ENCODE assay signal across 8 cellular contexts in genomic region chr1:148975453-148975852, GRCh38.
DNase-seq lines count a peak whose midpoint lies in the region; ATAC-seq, FAIRE-seq and TF ChIP-seq lines count a peak whose summit lies in the region.
"Not testable (repeated sequence)": the region's sequence is repeated elsewhere in the genome, so short reads cannot be mapped to it uniquely, and the experiment has no call there.

No MANE protein-coding gene starts in this region.

- FAIRE-seq in GM12878 (lab: Jason Lieb, UNC) = peak; percentile 80

- not testable (repeated sequence) for H3K9me3 ChIP-seq in CD4-positive, CD25-positive, alpha-beta regulatory T cell (ENCODE audit: control insufficient read depth in 2 of 2, low read length in 2 of 2); GM12878 (replicated peaks; ENCODE audit: control insufficient read depth, insufficient read depth, low read length); smooth muscle cell (replicated peaks; ENCODE audit: low read depth)

- intact Hi-C loops in activated CD4-positive, alpha-beta memory T cell treated with anti-CD3 and anti-CD28 coated beads for 36 hours (cut with micrococcal nuclease); GM12878 (cut with micrococcal nuclease; ENCODE audit: unreplicated experiment): not testable (repeated sequence)

- H3K36me3 Mint-ChIP-seq in CD4-positive, CD25-positive, alpha-beta regulatory T cell = peaks cover 29% of the 10 kb centered on the region
- peaks cover 25% of the 10 kb centered on the region for H3K36me3 Mint-ChIP-seq in activated CD4-positive, alpha-beta memory T cell treated with anti-CD3 and anti-CD28 coated beads for 36 hours

- in situ Hi-C loops in GM12878 (cut with MboI) = not testable (repeated sequence)

- H3K4me1 Mint-ChIP-seq in CD4-positive, CD25-positive, alpha-beta regulatory T cell = peaks cover 5 to 11% (median 9%) of the 10 kb centered on the region in 4 donors
- peaks cover 13% of the 10 kb centered on the region for H3K4me1 Mint-ChIP-seq in activated CD4-positive, alpha-beta memory T cell treated with anti-CD3 and anti-CD28 coated beads for 36 hours (ENCODE audit: low read depth)

- ATAC-seq in CD4-positive, CD25-positive, alpha-beta regulatory T cell (ENCODE audit: low read depth in 2 of 2) = peak; percentile 31 to 38
- peak; percentile 31 for ATAC-seq in GM18873 (IDR thresholded peaks at IDR 0.05; ENCODE audit: low FRiP score, unreplicated experiment)
- peak; percentile 48 for ATAC-seq in HG02981 (IDR thresholded peaks at IDR 0.05; ENCODE audit: unreplicated experiment)
- peak; percentile 88 for ATAC-seq in GM12878

- not testable (repeated sequence) for H3F3A ChIP-seq in smooth muscle cell (ENCODE audit: low read depth)

- peak overlapping the region; percentile 41 for H3K4me3 ChIP-seq in CD4-positive, CD25-positive, alpha-beta regulatory T cell (ENCODE audit: low read depth, low read length)
- H3K4me3 ChIP-seq in GM12878; foreskin fibroblast (ENCODE audit: low read depth in 1 of 2, low read length in 2 of 2); smooth muscle cell: not testable (repeated sequence)

- H3K36me3 ChIP-seq in CD4-positive, CD25-positive, alpha-beta regulatory T cell (ENCODE audit: control insufficient read depth, insufficient read depth, low read length) = peaks cover 30% of the 10 kb centered on the region
- not testable (repeated sequence) for H3K36me3 ChIP-seq in GM12878 (ENCODE audit: control insufficient read depth in 2 of 2, insufficient read depth in 2 of 2, low read length in 1 of 2)
- H3K36me3 ChIP-seq in smooth muscle cell (ENCODE audit: low read depth) = peaks cover 19% of the 10 kb centered on the region

- BruUV-seq in GM12878 (replicated peaks; lab: Mats Ljungman, UMichigan) = not testable (repeated sequence)

- TF ChIP-seq CTCF in GM12878 (IDR thresholded peaks at IDR 0.05 in 2 of 3, conservative IDR thresholded peaks at IDR 0.05 in 1 of 3; ENCODE audit: control insufficient read depth in 2 of 3, extremely low read depth in 1 of 3, insufficient read depth in 1 of 3, low read depth in 3 of 3, low read length in 3 of 3); foreskin fibroblast (IDR thresholded peaks at IDR 0.05; ENCODE audit: low read depth, low read length); smooth muscle cell (IDR thresholded peaks at IDR 0.05; ENCODE audit: borderline replicate concordance, insufficient read depth, poor library complexity, severe bottlenecking): not testable (repeated sequence)

- not testable (repeated sequence) for H2AFZ ChIP-seq in GM12878 (ENCODE audit: control insufficient read depth, low read depth, low read length); smooth muscle cell (ENCODE audit: low read depth)

- SMC1A ChIA-PET in GM12878 (lab: Charles Lee; ENCODE audit: uncharacterized antibody, unreplicated experiment) = not testable (repeated sequence)

- H3K27ac ChIP-seq in CD4-positive, CD25-positive, alpha-beta regulatory T cell (ENCODE audit: insufficient read depth, low read length, poor library complexity, severe bottlenecking) = not testable (repeated sequence)
- H3K27ac ChIP-seq in GM12878 (ENCODE audit: control insufficient read depth, insufficient read depth) = peak overlapping the region; percentile 31; the same call in 1 of the 2 replicates
- H3K27ac ChIP-seq in smooth muscle cell (ENCODE audit: low read depth) = peak overlapping the region; percentile 84

- not testable (repeated sequence) for H3K27me3 Mint-ChIP-seq in CD4-positive, CD25-positive, alpha-beta regulatory T cell; activated CD4-positive, alpha-beta memory T cell treated with anti-CD3 and anti-CD28 coated beads for 36 hours

- H3K4me3 Mint-ChIP-seq in CD4-positive, CD25-positive, alpha-beta regulatory T cell = peak overlapping the region in 3 of 4 donors; percentile 62 to 77 (median 63)
- peak overlapping the region; percentile 29 for H3K4me3 Mint-ChIP-seq in activated CD4-positive, alpha-beta memory T cell treated with anti-CD3 and anti-CD28 coated beads for 36 hours

- H3K27me3 ChIP-seq in CD4-positive, CD25-positive, alpha-beta regulatory T cell (ENCODE audit: control insufficient read depth, insufficient read depth, low read length); GM12878 (replicated peaks in 1 of 2; ENCODE audit: control insufficient read depth in 2 of 2, insufficient read depth in 2 of 2, low read length in 1 of 2); smooth muscle cell (ENCODE audit: low read depth): not testable (repeated sequence)

- CTCF ChIA-PET in activated CD4-positive, alpha-beta memory T cell treated with anti-CD3 and anti-CD28 coated beads for 36 hours (lab: Charles Lee); GM12878 (lab: Yijun Ruan, JAX): not testable (repeated sequence)

- 93% methylated on average over 1 of the region's 1 CpG for WGBS in GM12878 (ENCODE audit: insufficient coverage, insufficient replicate concordance, low lambda C conversion rate, missing lambda C conversion rate)
- WGBS in smooth muscle cell (ENCODE audit: low lambda C conversion rate) = 13% methylated on average over 1 of the region's 1 CpG

- TF ChIP-seq RAD21 in GM12878 (IDR thresholded peaks at IDR 0.05; ENCODE audit: insufficient read depth, low read depth, low read length) = not testable (repeated sequence)

- not testable (repeated sequence) for H3K9ac ChIP-seq in GM12878 (ENCODE audit: control insufficient read depth, insufficient read depth, low read length)
- peak overlapping the region; percentile 38 for H3K9ac ChIP-seq in smooth muscle cell (ENCODE audit: low read depth)

- H3K4me1 ChIP-seq in CD4-positive, CD25-positive, alpha-beta regulatory T cell (ENCODE audit: control insufficient read depth, insufficient read depth, low read length, poor library complexity, severe bottlenecking); GM12878 (ENCODE audit: control insufficient read depth, insufficient read depth, low read length); smooth muscle cell (ENCODE audit: low read depth): not testable (repeated sequence)

- TF ChIP-seq EP300 in GM12878 (IDR thresholded peaks at IDR 0.05; ENCODE audit: borderline replicate concordance in 1 of 2, control insufficient read depth in 1 of 2, low read depth in 2 of 2, low read length in 2 of 2) = not testable (repeated sequence)

- not testable (repeated sequence) for H3K79me2 ChIP-seq in GM12878 (ENCODE audit: control insufficient read depth, insufficient read depth, low read length); smooth muscle cell (ENCODE audit: low read depth)

- H3K27ac Mint-ChIP-seq in CD4-positive, CD25-positive, alpha-beta regulatory T cell = peak overlapping the region; percentile 79 to 98 (median 82)
- peak overlapping the region; percentile 69 for H3K27ac Mint-ChIP-seq in activated CD4-positive, alpha-beta memory T cell treated with anti-CD3 and anti-CD28 coated beads for 36 hours

- RAD21 ChIA-PET in GM12878 (lab: Charles Lee; ENCODE audit: unreplicated experiment) = not testable (repeated sequence)

- peak in 1 of 3 donors; percentile 33 for DNase-seq in CD4-positive, CD25-positive, alpha-beta regulatory T cell
- peak; percentile 43 for DNase-seq in NCI-H226
- DNase-seq in activated CD4-positive, alpha-beta memory T cell treated with anti-CD3 and anti-CD28 coated beads for 36 hours; smooth muscle cell (lab: John Stamatoyannopoulos, UW; ENCODE audit: unreplicated experiment): not testable (repeated sequence)
- DNase-seq in GM12878 (ENCODE audit: low read depth, low spot score) = peak; percentile 8
- DNase-seq in foreskin fibroblast = peak; percentile 40 to 56

- not testable (repeated sequence) for H3K4me2 ChIP-seq in GM12878 (ENCODE audit: control insufficient read depth, insufficient read depth)
- H3K4me2 ChIP-seq in smooth muscle cell = peak overlapping the region; percentile 61

- POLR2A ChIA-PET in activated CD4-positive, alpha-beta memory T cell treated with anti-CD3 and anti-CD28 coated beads for 36 hours (lab: Charles Lee); GM12878 (lab: Charles Lee): not testable (repeated sequence)

- not testable (repeated sequence) for H3K9me3 Mint-ChIP-seq in CD4-positive, CD25-positive, alpha-beta regulatory T cell; activated CD4-positive, alpha-beta memory T cell treated with anti-CD3 and anti-CD28 coated beads for 36 hours

- TF ChIP-seq POLR2A in GM12878 (IDR thresholded peaks at IDR 0.05; ENCODE audit: low read depth, low read length) = not testable (repeated sequence)

- not testable (repeated sequence) for H4K20me1 ChIP-seq in GM12878 (ENCODE audit: control insufficient read depth, insufficient read depth); smooth muscle cell (ENCODE audit: low read depth)

TF ChIP-seq in GM12878, 131 proteins besides CTCF, POLR2A, EP300 and RAD21:
- TF ChIP-seq PKNOX1 (IDR thresholded peaks at IDR 0.05) = 0 out of 2 replicates have a peak, but pooled peaks have one; percentile 7
TF ChIP-seq in GM12878: peak in this region for 1; not testable (repeated sequence) for 130.

Comparison
In these comparisons a context has a peak if more than half of its experiments do, and no peak if none do; other contexts are left out.
1. ATAC-seq: peak in every context shown above with its lines; median percentile 88 in GM12878; 48 in HG02981; 34 in CD4-positive, CD25-positive, alpha-beta regulatory T cell; 31 in GM18873.